Comparison of ENCODE assay signal across 1 cellular context in the genomic region with DNA sequence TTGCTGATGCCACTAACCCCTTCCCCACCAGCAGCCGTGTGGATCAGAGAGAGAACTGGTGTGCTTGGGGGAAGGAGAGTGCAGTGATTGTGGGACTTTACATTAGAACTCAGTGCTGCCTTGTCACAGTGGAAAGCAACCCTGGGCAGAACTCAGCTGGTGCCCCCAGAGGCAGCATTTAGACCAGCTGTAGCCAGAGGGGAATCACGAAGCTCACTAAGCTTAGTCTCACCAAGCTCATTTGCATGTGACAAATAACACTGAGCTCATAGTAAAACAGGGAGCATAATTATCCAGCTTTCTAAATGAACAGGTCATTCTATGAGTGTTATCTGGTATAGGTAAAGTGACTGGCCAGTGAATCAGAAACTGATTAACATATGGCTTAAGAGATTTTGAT.
TF ChIP-seq lines count a peak whose summit lies in the region.

No MANE protein-coding gene starts in this region.

TF ChIP-seq in GM12878, 131 proteins besides CTCF, POLR2A, EP300 and RAD21:
- TF ChIP-seq, protein P1, sequence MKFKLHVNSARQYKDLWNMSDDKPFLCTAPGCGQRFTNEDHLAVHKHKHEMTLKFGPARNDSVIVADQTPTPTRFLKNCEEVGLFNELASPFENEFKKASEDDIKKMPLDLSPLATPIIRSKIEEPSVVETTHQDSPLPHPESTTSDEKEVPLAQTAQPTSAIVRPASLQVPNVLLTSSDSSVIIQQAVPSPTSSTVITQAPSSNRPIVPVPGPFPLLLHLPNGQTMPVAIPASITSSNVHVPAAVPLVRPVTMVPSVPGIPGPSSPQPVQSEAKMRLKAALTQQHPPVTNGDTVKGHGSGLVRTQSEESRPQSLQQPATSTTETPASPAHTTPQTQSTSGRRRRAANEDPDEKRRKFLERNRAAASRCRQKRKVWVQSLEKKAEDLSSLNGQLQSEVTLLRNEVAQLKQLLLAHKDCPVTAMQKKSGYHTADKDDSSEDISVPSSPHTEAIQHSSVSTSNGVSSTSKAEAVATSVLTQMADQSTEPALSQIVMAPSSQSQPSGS (IDR thresholded peaks at IDR 0.05; ENCODE audit: low read length), result peak; percentile 42; the same call in 1 of the 2 replicates
- TF ChIP-seq PML (IDR thresholded peaks at IDR 0.05; ENCODE audit: low read length) (no peak), CREB1 (IDR thresholded peaks at IDR 0.05; ENCODE audit: low read depth) (peak; percentile 21; the same call in 1 of the 2 replicates), RUNX3 (IDR thresholded peaks at IDR 0.05; ENCODE audit: low read length) (peak; percentile 37; the same call in 1 of the 2 replicates), SMARCA5 (IDR thresholded peaks at IDR 0.05) (peak; percentile 37; the same call in 1 of the 2 replicates), NBN (IDR thresholded peaks at IDR 0.05) (0 out of 2 replicates have a peak, but pooled peaks have one; percentile 55), USF1 (IDR thresholded peaks at IDR 0.05; ENCODE audit: borderline replicate concordance, extremely low read length, insufficient read depth, low read depth, low read length) (no peak), MTA2 (IDR thresholded peaks at IDR 0.05; ENCODE audit: low read depth) (peak; percentile 71; the same call in 1 of the 2 replicates), NR2F1 (conservative IDR thresholded peaks at IDR 0.05) (0 out of 2 replicates have a peak, but pooled peaks have one; percentile 25), POU2F2 (IDR thresholded peaks at IDR 0.05; ENCODE audit: borderline replicate concordance, low read depth, low read length) (peak; percentile 93), ESRRA (IDR thresholded peaks at IDR 0.05; ENCODE audit: low read length) (no peak), ZBTB33 (IDR thresholded peaks at IDR 0.05) (no peak), RFX5 (IDR thresholded peaks at IDR 0.05; ENCODE audit: low read depth, low read length) (no peak), TCF12 (IDR thresholded peaks at IDR 0.05; ENCODE audit: low read depth, low read length) (peak; percentile 69; the same call in 1 of the 2 replicates), RELB (IDR thresholded peaks at IDR 0.05; ENCODE audit: low read depth) (peak; percentile 49; the same call in 1 of the 2 replicates), BCL11A (IDR thresholded peaks at IDR 0.05; ENCODE audit: low read depth, low read length) (peak; percentile 36; the same call in 1 of the 2 replicates), DPF2 (IDR thresholded peaks at IDR 0.05) (0 out of 2 replicates have a peak, but pooled peaks have one; percentile 12), ZZZ3 (IDR thresholded peaks at IDR 0.05; ENCODE audit: control insufficient read depth, insufficient read length, low read depth) (no peak), MXI1 (IDR thresholded peaks at IDR 0.05; ENCODE audit: low read depth, low read length) (0 out of 2 replicates have a peak, but pooled peaks have one; percentile 9), ATF7 (IDR thresholded peaks at IDR 0.05; ENCODE audit: low read depth) (peak; percentile 78), IKZF1 (conservative IDR thresholded peaks at IDR 0.05) (peak; percentile 24; the same call in 1 of the 2 replicates), IRF4 (IDR thresholded peaks at IDR 0.05; ENCODE audit: low read depth, low read length) (0 out of 2 replicates have a peak, but pooled peaks have one; percentile 32), PAX5 (IDR thresholded peaks at IDR 0.05; ENCODE audit: borderline replicate concordance, low read depth, low read length) (0 out of 2 replicates have a peak, but pooled peaks have one; percentile 22), RELA (IDR thresholded peaks at IDR 0.05; ENCODE audit: borderline replicate concordance, partially characterized antibody) (peak; percentile 71), CREM (IDR thresholded peaks at IDR 0.05; ENCODE audit: low read depth) (0 out of 2 replicates have a peak, but pooled peaks have one; percentile 22)
- TF ChIP-seq, protein P2, sequence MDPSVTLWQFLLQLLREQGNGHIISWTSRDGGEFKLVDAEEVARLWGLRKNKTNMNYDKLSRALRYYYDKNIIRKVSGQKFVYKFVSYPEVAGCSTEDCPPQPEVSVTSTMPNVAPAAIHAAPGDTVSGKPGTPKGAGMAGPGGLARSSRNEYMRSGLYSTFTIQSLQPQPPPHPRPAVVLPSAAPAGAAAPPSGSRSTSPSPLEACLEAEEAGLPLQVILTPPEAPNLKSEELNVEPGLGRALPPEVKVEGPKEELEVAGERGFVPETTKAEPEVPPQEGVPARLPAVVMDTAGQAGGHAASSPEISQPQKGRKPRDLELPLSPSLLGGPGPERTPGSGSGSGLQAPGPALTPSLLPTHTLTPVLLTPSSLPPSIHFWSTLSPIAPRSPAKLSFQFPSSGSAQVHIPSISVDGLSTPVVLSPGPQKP (IDR thresholded peaks at IDR 0.05; ENCODE audit: low read depth, low read length), result no peak
- TF ChIP-seq, protein P3, sequence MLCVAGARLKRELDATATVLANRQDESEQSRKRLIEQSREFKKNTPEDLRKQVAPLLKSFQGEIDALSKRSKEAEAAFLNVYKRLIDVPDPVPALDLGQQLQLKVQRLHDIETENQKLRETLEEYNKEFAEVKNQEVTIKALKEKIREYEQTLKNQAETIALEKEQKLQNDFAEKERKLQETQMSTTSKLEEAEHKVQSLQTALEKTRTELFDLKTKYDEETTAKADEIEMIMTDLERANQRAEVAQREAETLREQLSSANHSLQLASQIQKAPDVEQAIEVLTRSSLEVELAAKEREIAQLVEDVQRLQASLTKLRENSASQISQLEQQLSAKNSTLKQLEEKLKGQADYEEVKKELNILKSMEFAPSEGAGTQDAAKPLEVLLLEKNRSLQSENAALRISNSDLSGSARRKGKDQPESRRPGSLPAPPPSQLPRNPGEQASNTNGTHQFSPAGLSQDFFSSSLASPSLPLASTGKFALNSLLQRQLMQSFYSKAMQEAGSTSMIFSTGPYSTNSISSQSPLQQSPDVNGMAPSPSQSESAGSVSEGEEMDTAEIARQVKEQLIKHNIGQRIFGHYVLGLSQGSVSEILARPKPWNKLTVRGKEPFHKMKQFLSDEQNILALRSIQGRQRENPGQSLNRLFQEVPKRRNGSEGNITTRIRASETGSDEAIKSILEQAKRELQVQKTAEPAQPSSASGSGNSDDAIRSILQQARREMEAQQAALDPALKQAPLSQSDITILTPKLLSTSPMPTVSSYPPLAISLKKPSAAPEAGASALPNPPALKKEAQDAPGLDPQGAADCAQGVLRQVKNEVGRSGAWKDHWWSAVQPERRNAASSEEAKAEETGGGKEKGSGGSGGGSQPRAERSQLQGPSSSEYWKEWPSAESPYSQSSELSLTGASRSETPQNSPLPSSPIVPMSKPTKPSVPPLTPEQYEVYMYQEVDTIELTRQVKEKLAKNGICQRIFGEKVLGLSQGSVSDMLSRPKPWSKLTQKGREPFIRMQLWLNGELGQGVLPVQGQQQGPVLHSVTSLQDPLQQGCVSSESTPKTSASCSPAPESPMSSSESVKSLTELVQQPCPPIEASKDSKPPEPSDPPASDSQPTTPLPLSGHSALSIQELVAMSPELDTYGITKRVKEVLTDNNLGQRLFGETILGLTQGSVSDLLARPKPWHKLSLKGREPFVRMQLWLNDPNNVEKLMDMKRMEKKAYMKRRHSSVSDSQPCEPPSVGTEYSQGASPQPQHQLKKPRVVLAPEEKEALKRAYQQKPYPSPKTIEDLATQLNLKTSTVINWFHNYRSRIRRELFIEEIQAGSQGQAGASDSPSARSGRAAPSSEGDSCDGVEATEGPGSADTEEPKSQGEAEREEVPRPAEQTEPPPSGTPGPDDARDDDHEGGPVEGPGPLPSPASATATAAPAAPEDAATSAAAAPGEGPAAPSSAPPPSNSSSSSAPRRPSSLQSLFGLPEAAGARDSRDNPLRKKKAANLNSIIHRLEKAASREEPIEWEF (IDR thresholded peaks at IDR 0.05; ENCODE audit: insufficient replicate concordance, low read depth, low read length), result no peak
